Comparison of ENCODE assay signal across 8 cellular contexts in genomic region chr7:99380032-99380822, GRCh38. TPM values are rescaled to one million over a fixed set of nuclear protein-coding genes. Genes with fewer than 3 reads are reported as not detected.
DNase-seq lines count a peak whose midpoint lies in the region; ATAC-seq and TF ChIP-seq lines count a peak whose summit lies in the region.

No MANE protein-coding gene starts in this region.

- peak overlapping the region in 1 of 2 donors; percentile 1 for H3K4me3 ChIP-seq in vagina

- TF ChIP-seq POLR2A in vagina (IDR thresholded peaks at IDR 0.05): no peak

- H3K27me3 Mint-ChIP-seq in activated naive CD4-positive, alpha-beta T cell treated with anti-CD3 and anti-CD28 coated beads for 36 hours (ENCODE audit: low read depth): no peaks in the 10 kb centered on the region
- H3K27me3 Mint-ChIP-seq in effector memory CD8-positive, alpha-beta T cell: no peaks in the 10 kb centered on the region
- H3K27me3 Mint-ChIP-seq in naive thymus-derived CD8-positive, alpha-beta T cell: no peaks in the 10 kb centered on the region

- DNase-seq in activated naive CD4-positive, alpha-beta T cell treated with anti-CD3 and anti-CD28 coated beads for 36 hours: peak; percentile 69
- no peak for DNase-seq in activated naive CD4-positive, alpha-beta T cell treated with anti-CD3 and anti-CD28 coated beads, Interleukin-2, amount 50 U/mL, for 16 hours
- DNase-seq in T follicular helper cell (ENCODE audit: low read depth): peak; percentile 20
- peak in 1 of 3 experiments; percentile 20 for DNase-seq in effector memory CD8-positive, alpha-beta T cell
- DNase-seq in naive thymus-derived CD8-positive, alpha-beta T cell: peak in 7 of 10 donors; percentile 25 to 49 (median 33)
- DNase-seq in vagina (ENCODE audit: extremely low spot score in 2 of 2): no peak
- DNase-seq in NCI-H2081 treated with DMSO at 0.1 percent for 48 hours (lab: John Stamatoyannopoulos, UW): no peak

- no peaks in the 10 kb centered on the region for H3K9me3 ChIP-seq in vagina

- H3K4me1 ChIP-seq in vagina: peaks cover 48% of the 10 kb centered on the region

- TF ChIP-seq CTCF in vagina (IDR thresholded peaks at IDR 0.05): no peak

- H3K4me3 Mint-ChIP-seq in activated naive CD4-positive, alpha-beta T cell treated with anti-CD3 and anti-CD28 coated beads for 36 hours: peak overlapping the region; percentile 81
- H3K4me3 Mint-ChIP-seq in effector memory CD8-positive, alpha-beta T cell: peak overlapping the region; percentile 84 to 85
- H3K4me3 Mint-ChIP-seq in naive thymus-derived CD8-positive, alpha-beta T cell: peak overlapping the region; percentile 76 to 90 (median 86)

- intact Hi-C loops in activated naive CD4-positive, alpha-beta T cell treated with anti-CD3 and anti-CD28 coated beads for 36 hours (cut with micrococcal nuclease): loop anchor here (2.0 kb wide), 4 partner anchors 59 to 641 kb away; partner anchors contain the start of genes CPSF4, PTCD1 and TRRAP
- intact Hi-C loops in vagina (cut with DNase I): no loop called here

- H3K4me1 Mint-ChIP-seq in activated naive CD4-positive, alpha-beta T cell treated with anti-CD3 and anti-CD28 coated beads for 36 hours (ENCODE audit: low read depth): peaks cover 61% of the 10 kb centered on the region
- peaks cover 55 to 57% of the 10 kb centered on the region in 2 donors for H3K4me1 Mint-ChIP-seq in effector memory CD8-positive, alpha-beta T cell (ENCODE audit: low read depth in 2 of 2)
- peaks cover 28 to 79% (median 72%) of the 10 kb centered on the region in 4 donors for H3K4me1 Mint-ChIP-seq in naive thymus-derived CD8-positive, alpha-beta T cell

- peaks cover 0 to 5% of the 10 kb centered on the region in 2 donors for H3K36me3 ChIP-seq in vagina

- no peaks in the 10 kb centered on the region for H3K9me3 Mint-ChIP-seq in activated naive CD4-positive, alpha-beta T cell treated with anti-CD3 and anti-CD28 coated beads for 36 hours
- no peaks in the 10 kb centered on the region for H3K9me3 Mint-ChIP-seq in effector memory CD8-positive, alpha-beta T cell
- H3K9me3 Mint-ChIP-seq in naive thymus-derived CD8-positive, alpha-beta T cell: no peaks in the 10 kb centered on the region

- no peaks in the 10 kb centered on the region for H3K27me3 ChIP-seq in vagina

- H3K27ac ChIP-seq in vagina: peak overlapping the region; percentile 79

- peaks cover 31% of the 10 kb centered on the region for H3K36me3 Mint-ChIP-seq in activated naive CD4-positive, alpha-beta T cell treated with anti-CD3 and anti-CD28 coated beads for 36 hours (ENCODE audit: low read depth)
- H3K36me3 Mint-ChIP-seq in effector memory CD8-positive, alpha-beta T cell (ENCODE audit: insufficient read depth): peaks cover 72% of the 10 kb centered on the region
- H3K36me3 Mint-ChIP-seq in naive thymus-derived CD8-positive, alpha-beta T cell: peaks cover 0 to 44% (median 6%) of the 10 kb centered on the region in 3 donors

- H3K27ac Mint-ChIP-seq in activated naive CD4-positive, alpha-beta T cell treated with anti-CD3 and anti-CD28 coated beads for 36 hours: peak overlapping the region; percentile 97
- H3K27ac Mint-ChIP-seq in effector memory CD8-positive, alpha-beta T cell: peak overlapping the region; percentile 95 to 98
- peak overlapping the region; percentile 87 to 99 (median 98) for H3K27ac Mint-ChIP-seq in naive thymus-derived CD8-positive, alpha-beta T cell

- peak; percentile 27 for ATAC-seq in HG03097 (IDR thresholded peaks at IDR 0.05; ENCODE audit: low FRiP score, unreplicated experiment)
- ATAC-seq in effector memory CD8-positive, alpha-beta T cell (replicated peaks): peak; percentile 17
- ATAC-seq in naive thymus-derived CD8-positive, alpha-beta T cell: peak; percentile 7 to 8

- CTCF ChIA-PET in activated naive CD4-positive, alpha-beta T cell treated with anti-CD3 and anti-CD28 coated beads for 36 hours (lab: Charles Lee): interaction anchor here (1.0 to 1.2 kb wide), 2 partner anchors 18 to 26 kb away, joined by 3 to 4 read pairs; no protein-coding TSS in a partner anchor

- POLR2A ChIA-PET in naive thymus-derived CD8-positive, alpha-beta T cell (lab: Charles Lee): interaction anchor here (0.6 to 9.9 kb wide), 10 partner anchors 8 to 124 kb away, joined by 3 to 102 read pairs (median 6); partner anchors contain the start of genes BUD31, PDAP1, ZKSCAN5 and ZNF394

RNA-seq across cellular contexts. Expression of gene ARPC1B, which starts 5.7 kb away (rescaled TPM):
- total RNA-seq in activated naive CD4-positive, alpha-beta T cell treated with anti-CD3 and anti-CD28 coated beads for 36 hours: 100 to 1,000 TPM; 334 to 345 TPM
- total RNA-seq in naive thymus-derived CD8-positive, alpha-beta T cell: 100 to 1,000 TPM; 165 to 170 TPM
- polyA plus RNA-seq in naive thymus-derived CD8-positive, alpha-beta T cell: 100 to 1,000 TPM; 597 to 712 (median 662) TPM
- total RNA-seq in vagina: 114 TPM

RNA-seq across cellular contexts. Expression of gene PDAP1, which starts 28.2 kb away (rescaled TPM):
- 100 to 1,000 TPM; 169 to 194 TPM for total RNA-seq in activated naive CD4-positive, alpha-beta T cell treated with anti-CD3 and anti-CD28 coated beads for 36 hours
- total RNA-seq in naive thymus-derived CD8-positive, alpha-beta T cell: 10 to 100 TPM; 70.2 to 75.1 TPM
- 10 to 100 TPM; 24.0 to 35.6 (median 33.4) TPM for polyA plus RNA-seq in naive thymus-derived CD8-positive, alpha-beta T cell
- 48.1 TPM for total RNA-seq in vagina

RNA-seq across cellular contexts. Expression of gene BUD31, which starts 28.5 kb away (rescaled TPM):
- 100 to 1,000 TPM; 160 to 176 TPM for total RNA-seq in activated naive CD4-positive, alpha-beta T cell treated with anti-CD3 and anti-CD28 coated beads for 36 hours
- total RNA-seq in naive thymus-derived CD8-positive, alpha-beta T cell: 10 to 100 TPM; 61.7 to 74.6 TPM
- 100 to 1,000 TPM; 151 to 216 (median 170) TPM for polyA plus RNA-seq in naive thymus-derived CD8-positive, alpha-beta T cell
- 52.3 TPM for total RNA-seq in vagina

RNA-seq across cellular contexts. Expression of gene ARPC1A, which starts 54.5 kb away (rescaled TPM):
- total RNA-seq in activated naive CD4-positive, alpha-beta T cell treated with anti-CD3 and anti-CD28 coated beads for 36 hours: 10 to 100 TPM; 41.5 to 47.7 TPM
- 10 to 100 TPM; 45.5 to 47.2 TPM for total RNA-seq in naive thymus-derived CD8-positive, alpha-beta T cell
- polyA plus RNA-seq in naive thymus-derived CD8-positive, alpha-beta T cell: 10 to 100 TPM; 42.7 to 74.8 (median 63.6) TPM
- total RNA-seq in vagina: 106 TPM

RNA-seq across cellular contexts. Expression of gene PTCD1, which starts 58.4 kb away (rescaled TPM):
- total RNA-seq in activated naive CD4-positive, alpha-beta T cell treated with anti-CD3 and anti-CD28 coated beads for 36 hours: 1 to 10 TPM; 3.5 to 5.1 TPM
- total RNA-seq in naive thymus-derived CD8-positive, alpha-beta T cell: 10 to 100 TPM; 11.5 to 13.8 TPM
- polyA plus RNA-seq in naive thymus-derived CD8-positive, alpha-beta T cell: 1 to 10 TPM; 2.0 to 3.9 (median 3.2) TPM
- total RNA-seq in vagina: 6.1 TPM

Comparison
In these comparisons a context has a peak if more than half of its experiments do, and no peak if none do; other contexts are left out.
1. DNase-seq: peak in activated naive CD4-positive, alpha-beta T cell treated with anti-CD3 and anti-CD28 coated beads for 36 hours (single experiment), T follicular helper cell (single experiment) and naive thymus-derived CD8-positive, alpha-beta T cell (7 of 10); none in activated naive CD4-positive, alpha-beta T cell treated with anti-CD3 and anti-CD28 coated beads, Interleukin-2, amount 50 U/mL, for 16 hours (single experiment), vagina (0 of 2) and NCI-H2081 treated with DMSO at 0.1 percent for 48 hours (single experiment).
2. Peak in every context shown above with its lines, with median percentiles within 50 percentile points of each other: H3K27ac Mint-ChIP-seq, H3K4me3 Mint-ChIP-seq and ATAC-seq.